ENCODE assay signal across 7 cellular contexts in genomic region chr14:21524575-21525518, GRCh38. TPM values are rescaled to one million over a fixed set of nuclear protein-coding genes. Genes with fewer than 3 reads are reported as not detected.
DNase-seq lines count a peak whose midpoint lies in the region; TF ChIP-seq lines count a peak whose summit lies in the region.

No MANE protein-coding gene starts in this region.

- POLR2A ChIA-PET in activated CD4-positive, alpha-beta memory T cell treated with anti-CD3 and anti-CD28 coated beads, Interleukin-2, amount 10 ng/mL, durations not matched to agents 7 days and 5 days (lab: Charles Lee): interaction anchor here (1.0 to 6.8 kb wide), 2 partner anchors 13 to 47 kb away, joined by 4 to 50 read pairs; partner anchors contain the start of genes METTL3 and TOX4

- no peaks in the 10 kb centered on the region for H3K9me3 Mint-ChIP-seq in activated CD4-positive, alpha-beta memory T cell treated with anti-CD3 and anti-CD28 coated beads, Interleukin-2, amount 10 ng/mL, durations not matched to agents 7 days and 5 days

- DNase-seq in HFF-Myc (ENCODE audit: extremely low read depth, low read depth): no peak
- DNase-seq in activated CD4-positive, alpha-beta memory T cell treated with anti-CD3 and anti-CD28 coated beads, Interleukin-2, amount 10 ng/mL, durations not matched to agents 7 days and 5 days: no peak
- no peak for DNase-seq in iPS DF 6.9 (ENCODE audit: low read depth, low spot score)
- DNase-seq in spleen: peak; percentile 71
- DNase-seq in inferior parietal cortex (ENCODE audit: extremely low spot score): no peak
- DNase-seq in iPS-NIHi7 (ENCODE audit: extremely low spot score): no peak
- no peak for DNase-seq in activated CD4-positive, CD25-positive, alpha-beta regulatory T cell treated with anti-CD3 and anti-CD28 coated beads, Interleukin-2, amount 50 U/mL, for 72 hours

- peaks cover 13% of the 10 kb centered on the region for H3K27me3 Mint-ChIP-seq in activated CD4-positive, alpha-beta memory T cell treated with anti-CD3 and anti-CD28 coated beads, Interleukin-2, amount 10 ng/mL, durations not matched to agents 7 days and 5 days

- CTCF ChIA-PET in activated CD4-positive, alpha-beta memory T cell treated with anti-CD3 and anti-CD28 coated beads, Interleukin-2, amount 10 ng/mL, durations not matched to agents 7 days and 5 days (lab: Charles Lee): interaction anchor here (1.1 kb wide), 1 partner anchor 26 kb away, joined by 3 read pairs; no protein-coding TSS in a partner anchor

- no peak overlapping the region for H3K27ac Mint-ChIP-seq in activated CD4-positive, alpha-beta memory T cell treated with anti-CD3 and anti-CD28 coated beads, Interleukin-2, amount 10 ng/mL, durations not matched to agents 7 days and 5 days

- peaks cover 17% of the 10 kb centered on the region for H3K4me1 ChIP-seq in iPS DF 6.9 (ENCODE audit: control insufficient read depth, insufficient read depth, low read length)
- H3K4me1 ChIP-seq in spleen: peaks cover 3 to 37% (median 13%) of the 10 kb centered on the region in 6 donors

- H3K27me3 ChIP-seq in iPS DF 6.9 (ENCODE audit: control insufficient read depth, insufficient read depth, low read length) (no peaks in the 10 kb centered on the region), spleen (replicated peaks in 1 of 7) (peaks cover 0 to 9% (median 0%) of the 10 kb centered on the region in 7 donors)

- H3K4me1 Mint-ChIP-seq in activated CD4-positive, alpha-beta memory T cell treated with anti-CD3 and anti-CD28 coated beads, Interleukin-2, amount 10 ng/mL, durations not matched to agents 7 days and 5 days: peaks cover 10% of the 10 kb centered on the region

- intact Hi-C loops in spleen (cut with DNase I; ENCODE audit: low total_unique reads): no loop called here

- no peak overlapping the region for H3K27ac ChIP-seq in iPS DF 6.9 (ENCODE audit: low read length)
- no peak overlapping the region for H3K27ac ChIP-seq in spleen

- no peak for TF ChIP-seq POLR2A in spleen (IDR thresholded peaks at IDR 0.05)

- H3K4me3 ChIP-seq in HFF-Myc (replicated peaks; ENCODE audit: low read depth, low read length): peak overlapping the region; percentile 53
- H3K4me3 ChIP-seq in iPS DF 6.9 (ENCODE audit: low read length): peak overlapping the region; percentile 88; the same call in 1 of the 2 replicates
- peak overlapping the region in 2 of 8 donors; percentile 76 to 81 for H3K4me3 ChIP-seq in spleen

- H3K4me3 Mint-ChIP-seq in activated CD4-positive, alpha-beta memory T cell treated with anti-CD3 and anti-CD28 coated beads, Interleukin-2, amount 10 ng/mL, durations not matched to agents 7 days and 5 days: peak overlapping the region; percentile 65

- WGBS in iPS DF 6.9 (ENCODE audit: insufficient coverage, insufficient read length): no CpG with 5 or more reads among the region's 19 CpGs
- 84 to 96% (median 91%) methylated on average over 13 to 19 of the region's 19 CpGs for WGBS in spleen, 5 donors

- H3K36me3 Mint-ChIP-seq in activated CD4-positive, alpha-beta memory T cell treated with anti-CD3 and anti-CD28 coated beads, Interleukin-2, amount 10 ng/mL, durations not matched to agents 7 days and 5 days (ENCODE audit: low read depth): no peaks in the 10 kb centered on the region

- H3K9me3 ChIP-seq in iPS DF 6.9 (ENCODE audit: control insufficient read depth, insufficient read depth, low read length): no peaks in the 10 kb centered on the region
- no peaks in the 10 kb centered on the region for H3K9me3 ChIP-seq in spleen

- H3K36me3 ChIP-seq in iPS DF 6.9 (ENCODE audit: control insufficient read depth, insufficient read depth, low read length): peaks cover 35% of the 10 kb centered on the region
- H3K36me3 ChIP-seq in spleen: no peaks in the 10 kb centered on the region

- TF ChIP-seq CTCF in HFF-Myc (IDR thresholded peaks at IDR 0.05; ENCODE audit: low read depth, low read length, missing control alignments): no peak
- TF ChIP-seq CTCF in spleen (IDR thresholded peaks at IDR 0.05 in 8 of 11, conservative IDR thresholded peaks at IDR 0.05 in 3 of 11): no peak

RNA-seq across cellular contexts. Expression of gene SALL2, which starts 1.3 kb away (rescaled TPM):
- 1 to 10 TPM; 1.5 to 1.8 TPM for total RNA-seq in activated CD4-positive, alpha-beta memory T cell treated with anti-CD3 and anti-CD28 coated beads, Interleukin-2, amount 10 ng/mL, durations not matched to agents 7 days and 5 days
- total RNA-seq in spleen: 1 to 10 TPM; 2.7 to 6.7 (median 4.6) TPM
- 1 to 10 TPM in 1 of 3 donors, under 1 TPM in 2; 0.76 to 1.1 (median 0.93) TPM for polyA plus RNA-seq in spleen

RNA-seq across cellular contexts. Expression of gene METTL3, which starts 13.7 kb away (rescaled TPM):
- total RNA-seq in activated CD4-positive, alpha-beta memory T cell treated with anti-CD3 and anti-CD28 coated beads, Interleukin-2, amount 10 ng/mL, durations not matched to agents 7 days and 5 days: 10 to 100 TPM; 75.6 to 77.6 TPM
- total RNA-seq in spleen: 10 to 100 TPM; 52.0 to 88.7 (median 64.8) TPM
- 10 to 100 TPM; 46.2 to 61.1 (median 47.7) TPM for polyA plus RNA-seq in spleen

RNA-seq across cellular contexts. Expression of gene TOX4, which starts 47.9 kb away (rescaled TPM):
- 10 to 100 TPM; 82.1 to 85.6 TPM for total RNA-seq in activated CD4-positive, alpha-beta memory T cell treated with anti-CD3 and anti-CD28 coated beads, Interleukin-2, amount 10 ng/mL, durations not matched to agents 7 days and 5 days
- total RNA-seq in spleen: 10 to 100 TPM; 45.7 to 70.8 (median 65.1) TPM
- polyA plus RNA-seq in spleen: 10 to 100 TPM in 2 of 3 donors, 1 to 10 TPM in 1; 9.9 to 17.5 (median 12.1) TPM

RNA-seq across cellular contexts. Expression of gene RAB2B, which starts 48.1 kb away (rescaled TPM):
- 10 to 100 TPM; 27.6 to 29.0 TPM for total RNA-seq in activated CD4-positive, alpha-beta memory T cell treated with anti-CD3 and anti-CD28 coated beads, Interleukin-2, amount 10 ng/mL, durations not matched to agents 7 days and 5 days
- 10 to 100 TPM; 21.5 to 34.2 (median 29.3) TPM for total RNA-seq in spleen
- 10 to 100 TPM in 2 of 3 donors, 1 to 10 TPM in 1; 7.2 to 19.9 (median 12.2) TPM for polyA plus RNA-seq in spleen

RNA-seq across cellular contexts. Expression of gene OR10G3, which starts 55.0 kb away (rescaled TPM):
- total RNA-seq in activated CD4-positive, alpha-beta memory T cell treated with anti-CD3 and anti-CD28 coated beads, Interleukin-2, amount 10 ng/mL, durations not matched to agents 7 days and 5 days: not detected
- not detected for total RNA-seq in spleen
- under 1 TPM in 1 of 3 donors, not detected in 2; 0.06 TPM for polyA plus RNA-seq in spleen
